8 cellular contexts compared by ENCODE assay signal in the genomic region with DNA sequence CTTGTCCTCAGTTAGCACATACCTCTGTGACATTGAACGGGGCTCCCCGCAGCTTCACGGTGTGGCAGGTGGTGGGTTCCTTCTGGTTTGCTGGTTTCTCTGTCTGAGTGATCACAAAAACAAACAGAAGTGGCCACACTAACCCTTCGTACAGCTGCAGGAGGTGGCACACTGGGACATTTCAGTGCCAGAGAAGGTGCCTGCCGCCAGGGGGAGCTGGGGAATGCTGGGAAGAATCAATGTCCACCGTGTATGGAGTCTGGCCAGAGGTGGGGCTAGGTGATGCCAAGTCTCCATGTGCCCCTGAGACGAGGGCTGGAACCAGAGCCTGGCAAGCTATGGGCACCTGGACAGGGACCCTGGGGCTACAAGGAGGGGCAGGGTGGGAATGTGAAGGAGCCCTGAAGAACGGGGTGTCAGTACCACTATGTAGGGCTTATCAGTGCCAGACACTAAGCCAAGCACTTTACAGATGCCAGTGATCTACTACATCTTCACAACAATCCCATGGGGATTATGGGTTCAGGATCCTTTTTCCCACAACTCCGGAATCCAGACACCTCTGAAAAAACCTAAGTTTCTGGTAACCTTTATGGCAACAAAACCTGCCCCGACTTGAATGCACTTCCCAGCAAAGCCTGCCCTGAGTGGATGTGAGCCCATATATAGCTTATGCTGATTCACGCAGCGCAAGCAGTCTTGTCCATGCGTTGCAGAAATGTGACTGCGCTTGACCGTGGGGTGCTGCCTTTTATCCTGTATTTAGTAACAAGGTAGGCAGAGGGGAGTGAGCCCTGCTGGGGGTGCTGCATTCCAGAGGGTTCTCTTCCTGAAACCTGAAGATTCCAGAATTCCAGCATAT. TPM values are rescaled to one million over a fixed set of nuclear protein-coding genes. Genes with fewer than 3 reads are reported as not detected.
A peak's percentile ranks its signal among the peaks of the same experiment; 100 is the strongest.
DNase-seq lines count a peak whose midpoint lies in the region; ATAC-seq and TF ChIP-seq lines count a peak whose summit lies in the region.

No MANE protein-coding gene starts in this region.

- H3K4me1 Mint-ChIP-seq in H9 (no peaks in the 10 kb centered on the region), glutamatergic neuron (ENCODE audit: low read depth, unreplicated experiment) (no peaks in the 10 kb centered on the region)
- H3K4me1 Mint-ChIP-seq in activated CD4-positive, alpha-beta T cell treated with anti-CD3 and anti-CD28 coated beads, Interleukin-2, amount 10 ng/mL, durations not matched to agents 7 days and 5 days, result no peaks in the 10 kb centered on the region

- no peak overlapping the region for H3K27ac ChIP-seq in H9 (ENCODE audit: insufficient read length, low read depth, low read length)

- TF ChIP-seq CTCF in BE2C (IDR thresholded peaks at IDR 0.05; ENCODE audit: low read depth, low read length), result peak; percentile 76
- TF ChIP-seq CTCF in H9 (conservative IDR thresholded peaks at IDR 0.05), result peak; percentile 74
- TF ChIP-seq CTCF in glutamatergic neuron (IDR thresholded peaks at IDR 0.05; ENCODE audit: partially characterized antibody, unreplicated experiment), result peak; percentile 49

- peaks cover 53% of the 10 kb centered on the region for H3K36me3 ChIP-seq in BE2C

- WGBS in H9 (ENCODE audit: extremely low coverage, insufficient read length, low lambda C conversion rate), result no CpG with 5 or more reads among the region's 15 CpGs

- peak; percentile 64 for DNase-seq in BE2C
- peak; percentile 76 for DNase-seq in H9
- DNase-seq in SK-MEL-5 (ENCODE audit: low read depth, low spot score), result peak; percentile 77
- DNase-seq in glutamatergic neuron, result peak; percentile 64
- DNase-seq in activated CD4-positive, alpha-beta T cell treated with anti-CD3 and anti-CD28 coated beads, Interleukin-2, amount 10 ng/mL, durations not matched to agents 7 days and 5 days, result no peak
- no peak for DNase-seq in epidermal melanocyte (ENCODE audit: insufficient read length, low spot score)
- no peak for DNase-seq in NCI-H524 treated with DMSO at 0.1 percent for 48 hours (lab: John Stamatoyannopoulos, UW)

- H2BK20ac ChIP-seq in H9 (ENCODE audit: low read depth, low read length, poor library complexity, severe bottlenecking), result no peak overlapping the region

- CTCF ChIA-PET in activated CD4-positive, alpha-beta T cell treated with anti-CD3 and anti-CD28 coated beads, Interleukin-2, amount 10 ng/mL, durations not matched to agents 7 days and 5 days (lab: Charles Lee), result interaction anchor here (0.6 to 1.4 kb wide), 2 partner anchors 11 to 1505 kb away, joined by 3 to 8 read pairs; no protein-coding TSS in a partner anchor

- H3K14ac ChIP-seq in H9 (ENCODE audit: insufficient read depth, low read length), result no peak overlapping the region

- H4K20me1 ChIP-seq in H9 (ENCODE audit: control insufficient read depth, insufficient read depth, insufficient read length), result no peaks in the 10 kb centered on the region

- no peak overlapping the region for H2AK5ac ChIP-seq in H9 (ENCODE audit: insufficient read length, low read length)

- H3K27me3 Mint-ChIP-seq in H9 (ENCODE audit: low read depth), result no peaks in the 10 kb centered on the region
- H3K27me3 Mint-ChIP-seq in glutamatergic neuron (ENCODE audit: unreplicated experiment), result peaks cover 3% of the 10 kb centered on the region
- no peaks in the 10 kb centered on the region for H3K27me3 Mint-ChIP-seq in activated CD4-positive, alpha-beta T cell treated with anti-CD3 and anti-CD28 coated beads, Interleukin-2, amount 10 ng/mL, durations not matched to agents 7 days and 5 days

- no peak overlapping the region for H3K4me2 ChIP-seq in H9 (ENCODE audit: insufficient read depth, insufficient read length, low read length)

- H3K23me2 ChIP-seq in H9 (ENCODE audit: insufficient read length, low read depth, low read length, poor library complexity, severe bottlenecking), result no peaks in the 10 kb centered on the region

- no peak overlapping the region for H2BK120ac ChIP-seq in H9 (ENCODE audit: low read depth, low read length, poor library complexity, severe bottlenecking)

- H3K27ac Mint-ChIP-seq in H9 (no peak overlapping the region), glutamatergic neuron (ENCODE audit: unreplicated experiment) (no peak overlapping the region)
- no peak overlapping the region for H3K27ac Mint-ChIP-seq in activated CD4-positive, alpha-beta T cell treated with anti-CD3 and anti-CD28 coated beads, Interleukin-2, amount 10 ng/mL, durations not matched to agents 7 days and 5 days

- no peak overlapping the region for H3K4me3 Mint-ChIP-seq in H9
- no peak overlapping the region for H3K4me3 Mint-ChIP-seq in glutamatergic neuron (ENCODE audit: unreplicated experiment)
- H3K4me3 Mint-ChIP-seq in activated CD4-positive, alpha-beta T cell treated with anti-CD3 and anti-CD28 coated beads, Interleukin-2, amount 10 ng/mL, durations not matched to agents 7 days and 5 days, result no peak overlapping the region

- no peaks in the 10 kb centered on the region for H3K79me2 ChIP-seq in H9 (ENCODE audit: insufficient read depth, low read length)

- H4K91ac ChIP-seq in H9 (ENCODE audit: insufficient read length, low read depth, low read length), result no peak overlapping the region

- in situ Hi-C loops in SK-MEL-5 (cut with HindIII; ENCODE audit: low pct_unique_long_range_greater_than_20kb, low sequenced_read_pairs), result no loop called here

- H3K56ac ChIP-seq in H9 (ENCODE audit: insufficient read length, low read depth, low read length), result no peak overlapping the region

- no peak overlapping the region for H3K23ac ChIP-seq in H9 (ENCODE audit: insufficient read length, low read depth, low read length)

- no peaks in the 10 kb centered on the region for H3K9me3 ChIP-seq in BE2C
- H3K9me3 ChIP-seq in H9 (ENCODE audit: control insufficient read depth, low read depth, low read length), result no peaks in the 10 kb centered on the region

- no peak overlapping the region for H3K9ac ChIP-seq in H9 (ENCODE audit: extremely low read depth, insufficient read length, low read length)

- no peak overlapping the region for H2BK15ac ChIP-seq in H9 (ENCODE audit: low read depth, low read length)

- no peak overlapping the region for H3K4me3 ChIP-seq in BE2C (ENCODE audit: low read depth, low read length)

- H3K4me1 ChIP-seq in BE2C (no peaks in the 10 kb centered on the region), H9 (ENCODE audit: insufficient read depth, low read length) (no peaks in the 10 kb centered on the region)

- H2AFZ ChIP-seq in H9 (ENCODE audit: low read length), result no peak overlapping the region

- no peak overlapping the region for H4K8ac ChIP-seq in H9 (replicated peaks; ENCODE audit: insufficient read length, low read depth, low read length)

- no peak overlapping the region for H4K5ac ChIP-seq in H9 (ENCODE audit: insufficient read length, low read depth, low read length)

- ATAC-seq in HG03280 (IDR thresholded peaks at IDR 0.05; ENCODE audit: unreplicated experiment), result no peak

- POLR2A ChIA-PET in activated CD4-positive, alpha-beta T cell treated with anti-CD3 and anti-CD28 coated beads, Interleukin-2, amount 10 ng/mL, durations not matched to agents 7 days and 5 days (lab: Charles Lee), result no interaction called here

- peaks cover 23 to 73% (median 44%) of the 10 kb centered on the region in 3 experiments; a peak in 6 of 7 replicates for H3K36me3 Mint-ChIP-seq in H9 (ENCODE audit: insufficient read depth in 1 of 3, low read depth in 3 of 3)
- no peaks in the 10 kb centered on the region for H3K36me3 Mint-ChIP-seq in glutamatergic neuron (ENCODE audit: unreplicated experiment)
- peaks cover 32% of the 10 kb centered on the region for H3K36me3 Mint-ChIP-seq in activated CD4-positive, alpha-beta T cell treated with anti-CD3 and anti-CD28 coated beads, Interleukin-2, amount 10 ng/mL, durations not matched to agents 7 days and 5 days (ENCODE audit: low read depth)

- no peak overlapping the region for H2BK5ac ChIP-seq in H9 (ENCODE audit: insufficient read length, low read length)

- H3K27me3 ChIP-seq in BE2C (no peaks in the 10 kb centered on the region), H9 (ENCODE audit: insufficient read depth, low read length) (no peaks in the 10 kb centered on the region)

- H3T11ph ChIP-seq in H9 (ENCODE audit: low read length), result no peak overlapping the region

- no peaks in the 10 kb centered on the region for H3K9me3 Mint-ChIP-seq in H9
- no peaks in the 10 kb centered on the region for H3K9me3 Mint-ChIP-seq in glutamatergic neuron (ENCODE audit: unreplicated experiment)
- H3K9me3 Mint-ChIP-seq in activated CD4-positive, alpha-beta T cell treated with anti-CD3 and anti-CD28 coated beads, Interleukin-2, amount 10 ng/mL, durations not matched to agents 7 days and 5 days, result no peaks in the 10 kb centered on the region

- H3K18ac ChIP-seq in H9 (ENCODE audit: insufficient read length, low read depth, low read length), result no peak overlapping the region

- H3K79me1 ChIP-seq in H9 (ENCODE audit: insufficient read depth, low read depth, low read length, poor library complexity, severe bottlenecking), result no peaks in the 10 kb centered on the region

- H2BK12ac ChIP-seq in H9 (ENCODE audit: insufficient read length, low read depth, low read length), result no peak overlapping the region

- no peak overlapping the region for H3K4ac ChIP-seq in H9 (ENCODE audit: low read depth, low read length)

RNA-seq across cellular contexts. Expression of a gene that starts 10.8 kb away (rescaled TPM):
- 31.0 TPM for polyA plus RNA-seq in BE2C (2012; ENCODE audit: insufficient read depth, insufficient read length, low read depth)
- total RNA-seq in H9 (2021) (32.2 and 33.1 TPM in 2 replicates), glutamatergic neuron (ENCODE audit: unreplicated experiment) (27.4 TPM)
- 49.6 and 53.6 TPM in 2 replicates for total RNA-seq in SK-MEL-5 (2014; rRNA removed; shearing (Covaris generic))
- polyA plus RNA-seq in SK-MEL-5 (2015; cell fraction: cytosol; rRNA removed), result 35.6 and 40.3 TPM in 2 replicates
- polyA plus RNA-seq in SK-MEL-5 (2015; cell fraction: nucleus; rRNA removed), result 154 and 204 TPM in 2 replicates
- total RNA-seq in activated CD4-positive, alpha-beta T cell treated with anti-CD3 and anti-CD28 coated beads, Interleukin-2, amount 10 ng/mL, durations not matched to agents 7 days and 5 days, result 10 to 100 TPM; 36.0 to 39.0 TPM

Comparison
In these comparisons a context has a peak if more than half of its experiments do, and no peak if none do; other contexts are left out.
1. DNase-seq: peak in BE2C (single experiment), H9 (single experiment), SK-MEL-5 (single experiment) and glutamatergic neuron (single experiment); none in activated CD4-positive, alpha-beta T cell treated with anti-CD3 and anti-CD28 coated beads, Interleukin-2, amount 10 ng/mL, durations not matched to agents 7 days and 5 days (single experiment), epidermal melanocyte (single experiment) and NCI-H524 treated with DMSO at 0.1 percent for 48 hours (single experiment).
2. Peak in every context shown above with its lines, with median percentiles within 50 percentile points of each other: CTCF ChIP-seq.